In the genomic region with DNA sequence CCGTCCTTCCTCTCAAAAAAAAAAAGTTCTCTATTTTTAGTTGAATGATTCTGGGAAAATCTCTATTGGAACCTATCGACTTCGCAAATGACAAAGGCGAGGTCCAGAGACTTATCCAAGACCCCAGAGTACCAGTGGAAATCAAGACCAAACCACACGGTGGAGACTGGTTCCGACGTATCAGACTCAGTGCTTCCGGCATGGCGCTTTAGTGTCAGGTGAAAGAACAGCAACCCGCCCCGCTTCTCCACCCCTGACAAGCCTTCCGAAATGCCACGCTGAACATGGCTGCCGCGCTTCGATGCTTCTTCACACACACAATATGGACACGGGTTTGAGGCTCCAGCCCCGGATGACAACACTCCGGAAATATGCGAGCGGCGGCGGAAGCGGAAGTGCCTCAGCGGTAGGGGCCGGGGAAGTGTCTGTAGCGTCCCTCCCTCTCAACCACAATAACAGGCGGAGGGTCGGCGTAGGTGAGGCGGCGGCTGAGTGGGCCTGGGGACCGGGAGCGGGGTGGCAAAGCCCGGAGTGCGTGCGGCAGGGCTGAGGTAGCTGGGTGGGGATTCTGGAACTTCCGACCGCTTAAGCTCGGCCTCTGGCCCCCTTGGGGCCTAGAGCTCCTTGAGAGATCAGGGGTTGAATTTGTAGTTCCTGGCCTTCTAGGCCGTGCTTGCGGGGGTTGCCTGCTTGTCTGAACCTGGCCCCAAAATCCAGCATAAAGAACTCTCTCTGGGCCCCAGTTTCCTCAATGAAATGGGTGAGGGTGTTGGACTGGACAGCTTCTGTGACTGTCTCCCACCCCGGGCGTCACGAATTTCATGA, we compare ENCODE assay signal across 8 cellular contexts.
A peak's percentile ranks its signal among the peaks of the same experiment; 100 is the strongest.
DNase-seq lines count a peak whose midpoint lies in the region; ATAC-seq and FAIRE-seq lines count a peak whose summit lies in the region.

A gene with protein sequence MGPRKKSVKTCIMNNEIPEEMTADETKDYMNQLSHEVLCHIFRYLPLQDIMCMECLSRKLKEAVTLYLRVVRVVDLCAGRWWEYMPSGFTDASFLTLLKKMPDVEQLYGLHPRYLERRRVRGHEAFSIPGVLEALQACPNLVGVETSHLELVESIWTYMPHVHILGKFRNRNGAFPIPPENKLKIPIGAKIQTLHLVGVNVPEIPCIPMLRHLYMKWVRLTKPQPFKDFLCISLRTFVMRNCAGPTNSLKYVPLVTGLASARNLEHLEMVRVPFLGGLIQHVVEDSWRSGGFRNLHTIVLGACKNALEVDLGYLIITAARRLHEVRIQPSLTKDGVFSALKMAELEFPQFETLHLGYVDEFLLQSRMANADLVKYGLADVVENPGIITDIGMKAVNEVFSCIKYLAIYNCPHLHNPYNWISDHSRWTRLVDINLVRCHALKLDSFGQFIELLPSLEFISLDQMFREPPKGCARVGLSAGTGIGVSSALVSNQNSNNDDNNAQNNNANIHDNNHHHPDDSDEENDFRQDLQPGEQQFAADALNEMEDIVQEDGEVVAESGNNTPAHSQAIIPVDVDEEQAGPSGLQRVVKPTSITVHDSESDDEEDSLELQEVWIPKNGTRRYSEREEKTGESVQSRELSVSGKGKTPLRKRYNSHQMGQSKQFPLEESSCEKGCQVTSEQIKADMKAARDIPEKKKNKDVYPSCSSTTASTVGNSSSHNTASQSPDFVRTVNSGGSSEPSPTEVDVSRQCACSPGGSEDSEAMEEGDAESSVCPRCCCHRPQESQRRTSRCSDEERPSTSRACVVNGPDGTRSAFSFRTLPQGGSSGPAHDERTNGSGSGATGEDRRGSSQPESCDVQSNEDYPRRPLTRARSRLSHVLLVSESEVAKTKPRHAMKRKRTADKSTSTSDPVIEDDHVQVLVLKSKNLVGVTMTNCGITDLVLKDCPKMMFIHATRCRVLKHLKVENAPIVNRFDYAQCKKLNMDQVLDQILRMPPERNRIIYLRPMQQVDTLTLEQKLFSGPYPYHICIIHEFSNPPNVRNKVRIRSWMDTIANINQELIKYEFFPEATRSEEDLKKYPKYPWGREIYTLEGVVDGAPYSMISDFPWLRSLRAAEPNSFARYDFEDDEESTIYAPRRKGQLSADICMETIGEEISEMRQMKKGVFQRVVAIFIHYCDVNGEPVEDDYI (plus strand): TSS at position 395 of the 825 bp plus-strand sequence. CDS start 10,819 bp downstream, outside the sequence.

- peaks cover 13 to 30% (median 22%) of the 10 kb centered on the region in 11 experiments; a peak in 20 of 22 replicates for H3K36me3 ChIP-seq in BLaER1 treated with 17β-estradiol and CSF1 and Interleukin-3, amounts not matched to agents 10 nM and 100 nM

- DNase-seq in GM19240 (ENCODE audit: insufficient read length, low spot score) (peak; percentile 76), NCI-H526 (lab: John Stamatoyannopoulos, UW) (peak; percentile 96 to 97), kidney tubule cell (ENCODE audit: low spot score) (peak; percentile 98)
- peak; percentile 97 for DNase-seq in activated CD4-positive, alpha-beta T cell treated with anti-CD3 and anti-CD28 coated beads for 48 hours
- peak; percentile 86 to 94 (median 91) for DNase-seq in stimulated activated CD4-positive, alpha-beta T cell treated with anti-CD3 and anti-CD28 coated beads, Interleukin-1b, Interleukin-23, amount 100 ng/mL, for 24 hours (ENCODE audit: low read depth in 4 of 4, low spot score in 1 of 4)

- peaks cover 29 to 79% (median 42%) of the 10 kb centered on the region in 10 experiments for H3K4me1 ChIP-seq in BLaER1 treated with 17β-estradiol and CSF1 and Interleukin-3, amounts not matched to agents 10 nM and 100 nM

- no peaks in the 10 kb centered on the region for H3K27me3 ChIP-seq in BLaER1 treated with 17β-estradiol and CSF1 and Interleukin-3, amounts not matched to agents 10 nM and 100 nM

- H3K9me3 ChIP-seq in BLaER1 treated with 17β-estradiol and CSF1 and Interleukin-3, amounts not matched to agents 10 nM and 100 nM (replicated peaks in 1 of 11) = peaks cover 4 to 13% (median 8%) of the 10 kb centered on the region in 11 experiments

- peak within 1 kb of the TSS; percentile 82 to 99 (median 94) for H3K4me2 ChIP-seq in BLaER1 treated with 17β-estradiol and CSF1 and Interleukin-3, amounts not matched to agents 10 nM and 100 nM

- peak; percentile 98 for ATAC-seq in HG03460 (IDR thresholded peaks at IDR 0.05; ENCODE audit: unreplicated experiment)

- peak within 1 kb of the TSS; percentile 95 to 100 (median 97) for H3K27ac ChIP-seq in BLaER1 treated with 17β-estradiol and CSF1 and Interleukin-3, amounts not matched to agents 10 nM and 100 nM

- peak; percentile 61 for FAIRE-seq in colon (lab: Jason Lieb, UNC)

- peaks cover 0 to 32% (median 16%) of the 10 kb centered on the region in 11 experiments; a peak in 11 of 22 replicates for H4K20me1 ChIP-seq in BLaER1 treated with 17β-estradiol and CSF1 and Interleukin-3, amounts not matched to agents 10 nM and 100 nM

- peak within 1 kb of the TSS; percentile 75 to 92 (median 84) for H3K4me3 ChIP-seq in BLaER1 treated with 17β-estradiol and CSF1 and Interleukin-3, amounts not matched to agents 10 nM and 100 nM

- H3K9ac ChIP-seq in BLaER1 treated with 17β-estradiol and CSF1 and Interleukin-3, amounts not matched to agents 10 nM and 100 nM = peak within 1 kb of the TSS; percentile 92 to 99 (median 98)

Comparison
In these comparisons a context has a peak if more than half of its experiments do, and no peak if none do; other contexts are left out.
1. Peak in every context shown above with its lines: DNase-seq, ATAC-seq, H3K4me3 ChIP-seq and H3K27ac ChIP-seq.